Comparison of ENCODE assay signal across 8 cellular contexts in genomic region chr11:315516-315994, GRCh38. TPM values are rescaled to one million over a fixed set of nuclear protein-coding genes. Genes with fewer than 3 reads are reported as not detected.
DNase-seq lines count a peak whose midpoint lies in the region; ATAC-seq, FAIRE-seq and TF ChIP-seq lines count a peak whose summit lies in the region.
"Had no signal": no experiment of that assay in that cellular context is flagged by ENCODE, and none has a peak within 500 bp of the region (broad histone marks: within the 10 kb centered on the region; RNA-seq: fewer than 3 reads in every experiment).

No MANE protein-coding gene starts in this region.

- H3K9me1 ChIP-seq in keratinocyte (ENCODE audit: control insufficient read depth, extremely low read depth, insufficient read depth, low read length) = no peaks in the 10 kb centered on the region

- no peaks in the 10 kb centered on the region for H4K20me1 ChIP-seq in keratinocyte (ENCODE audit: control insufficient read depth, extremely low read depth, insufficient read depth, low read length)

- H3K4me3 ChIP-seq in H7 (ENCODE audit: insufficient read depth, low read depth, low read length) (peak overlapping the region; percentile 91), keratinocyte (ENCODE audit: control insufficient read depth in 2 of 3, extremely low read depth in 1 of 3, insufficient read depth in 2 of 3, low read depth in 1 of 3, low read length in 3 of 3) (peak overlapping the region; percentile 50 to 66 (median 57))

- H3K27ac ChIP-seq in keratinocyte (ENCODE audit: control insufficient read depth, insufficient read depth, low read length) = no peak overlapping the region

- ATAC-seq in stimulated activated effector memory CD8-positive, alpha-beta T cell treated with anti-CD3 and anti-CD28 coated beads, Interleukin-12 subunit alpha, Interleukin-12 subunit beta, amount 100 ng/mL, for 72 hours = no peak
- no peak for ATAC-seq in HG03095 (IDR thresholded peaks at IDR 0.05; ENCODE audit: unreplicated experiment)
- ATAC-seq in GM19395 (IDR thresholded peaks at IDR 0.05; ENCODE audit: unreplicated experiment) = no peak

- peak overlapping the region; percentile 91 for H3K27ac Mint-ChIP-seq in activated T-helper 2 cell treated with anti-CD3 and anti-CD28 coated beads, Interferon-gamma antibody, Interleukin-2, Interleukin-4, amounts not matched to agents 10 μg/mL and 5 μg/mL and 100 μg/mL, durations not matched to agents 14 hours and 24 hours and 36 hours
- peak overlapping the region; percentile 96 for H3K27ac Mint-ChIP-seq in stimulated activated effector memory CD8-positive, alpha-beta T cell treated with anti-CD3 and anti-CD28 coated beads, Interleukin-12 subunit alpha, Interleukin-12 subunit beta, amount 100 ng/mL, for 72 hours

- H3K27me3 Mint-ChIP-seq in activated T-helper 2 cell treated with anti-CD3 and anti-CD28 coated beads, Interferon-gamma antibody, Interleukin-2, Interleukin-4, amounts not matched to agents 10 μg/mL and 5 μg/mL and 100 μg/mL, durations not matched to agents 14 hours and 24 hours and 36 hours (ENCODE audit: low read depth) = no peaks in the 10 kb centered on the region

- H3K36me3 Mint-ChIP-seq in activated T-helper 2 cell treated with anti-CD3 and anti-CD28 coated beads, Interferon-gamma antibody, Interleukin-2, Interleukin-4, amounts not matched to agents 10 μg/mL and 5 μg/mL and 100 μg/mL, durations not matched to agents 14 hours and 24 hours and 36 hours (ENCODE audit: low read depth) = peaks cover 50% of the 10 kb centered on the region
- H3K36me3 Mint-ChIP-seq in stimulated activated effector memory CD8-positive, alpha-beta T cell treated with anti-CD3 and anti-CD28 coated beads, Interleukin-12 subunit alpha, Interleukin-12 subunit beta, amount 100 ng/mL, for 72 hours = peaks cover 33% of the 10 kb centered on the region

- peak overlapping the region; percentile 90 for H3K4me3 Mint-ChIP-seq in activated T-helper 2 cell treated with anti-CD3 and anti-CD28 coated beads, Interferon-gamma antibody, Interleukin-2, Interleukin-4, amounts not matched to agents 10 μg/mL and 5 μg/mL and 100 μg/mL, durations not matched to agents 14 hours and 24 hours and 36 hours (ENCODE audit: low read depth)
- H3K4me3 Mint-ChIP-seq in stimulated activated effector memory CD8-positive, alpha-beta T cell treated with anti-CD3 and anti-CD28 coated beads, Interleukin-12 subunit alpha, Interleukin-12 subunit beta, amount 100 ng/mL, for 72 hours = peak overlapping the region; percentile 83

- H3K27me3 ChIP-seq in H7 (ENCODE audit: control insufficient read depth, insufficient read depth, low read length) (peaks cover 5% of the 10 kb centered on the region; the same call in 1 of the 2 replicates), keratinocyte (ENCODE audit: control insufficient read depth, extremely low read depth, insufficient read depth, low read length) (peaks cover 30% of the 10 kb centered on the region)

- TF ChIP-seq CTCF in keratinocyte (optimal IDR thresholded peaks at IDR 0.05 in 1 of 3, IDR thresholded peaks at IDR 0.05 in 1 of 3, conservative IDR thresholded peaks at IDR 0.05 in 1 of 3; ENCODE audit: extremely low read depth in 1 of 3, insufficient read depth in 2 of 3, low read length in 3 of 3) = no peak

- peaks cover 39% of the 10 kb centered on the region for H3K4me1 Mint-ChIP-seq in activated T-helper 2 cell treated with anti-CD3 and anti-CD28 coated beads, Interferon-gamma antibody, Interleukin-2, Interleukin-4, amounts not matched to agents 10 μg/mL and 5 μg/mL and 100 μg/mL, durations not matched to agents 14 hours and 24 hours and 36 hours (ENCODE audit: low read depth)
- H3K4me1 Mint-ChIP-seq in stimulated activated effector memory CD8-positive, alpha-beta T cell treated with anti-CD3 and anti-CD28 coated beads, Interleukin-12 subunit alpha, Interleukin-12 subunit beta, amount 100 ng/mL, for 72 hours = peaks cover 64% of the 10 kb centered on the region

- no peaks in the 10 kb centered on the region for H3K9me3 Mint-ChIP-seq in activated T-helper 2 cell treated with anti-CD3 and anti-CD28 coated beads, Interferon-gamma antibody, Interleukin-2, Interleukin-4, amounts not matched to agents 10 μg/mL and 5 μg/mL and 100 μg/mL, durations not matched to agents 14 hours and 24 hours and 36 hours
- H3K9me3 Mint-ChIP-seq in stimulated activated effector memory CD8-positive, alpha-beta T cell treated with anti-CD3 and anti-CD28 coated beads, Interleukin-12 subunit alpha, Interleukin-12 subunit beta, amount 100 ng/mL, for 72 hours = no peaks in the 10 kb centered on the region

- H3K4me2 ChIP-seq in keratinocyte (ENCODE audit: control insufficient read depth, extremely low read depth, insufficient read depth, low read depth, low read length) = peak overlapping the region; percentile 85

- intact Hi-C loops in activated T-helper 2 cell treated with anti-CD3 and anti-CD28 coated beads, Interferon-gamma antibody, Interleukin-2, Interleukin-4, amounts not matched to agents 10 μg/mL and 5 μg/mL and 100 μg/mL, durations not matched to agents 14 hours and 24 hours and 36 hours (cut with micrococcal nuclease) = no loop called here

- H3K4me1 ChIP-seq in keratinocyte (ENCODE audit: control insufficient read depth, extremely low read depth, insufficient read depth, low read length) = peaks cover 37% of the 10 kb centered on the region

- dilution Hi-C loops in keratinocyte (cut with MboI; ENCODE audit: extremely low pct_ligation_motif_present, low sequenced_read_pairs) = no loop called here

- no peak for DNase-seq in H7
- no peak for DNase-seq in activated T-helper 2 cell treated with anti-CD3 and anti-CD28 coated beads, Interferon-gamma antibody, Interleukin-2, Interleukin-4, amounts not matched to agents 10 μg/mL and 5 μg/mL and 100 μg/mL, durations not matched to agents 14 hours and 24 hours and 36 hours (ENCODE audit: low spot score)
- DNase-seq in keratinocyte (ENCODE audit: low read depth, low spot score) = no peak
- DNase-seq in stimulated activated effector memory CD8-positive, alpha-beta T cell treated with anti-CD3 and anti-CD28 coated beads, Interleukin-12 subunit alpha, Interleukin-12 subunit beta, amount 100 ng/mL, for 72 hours (ENCODE audit: low spot score in 2 of 2) = no peak
- no peak for DNase-seq in AML-193 (lab: John Stamatoyannopoulos, UW)

- H2AFZ ChIP-seq in keratinocyte (ENCODE audit: control insufficient read depth, low read length) = no peak overlapping the region

- H3K9ac ChIP-seq in keratinocyte (ENCODE audit: control insufficient read depth, extremely low read depth, insufficient read depth, low read length) = peak overlapping the region; percentile 56

- peaks cover 26% of the 10 kb centered on the region for H3K79me2 ChIP-seq in keratinocyte (ENCODE audit: control insufficient read depth, insufficient read depth, low read length)

- peaks cover 5% of the 10 kb centered on the region for H3K36me3 ChIP-seq in H7 (replicated peaks; ENCODE audit: control insufficient read depth, insufficient read depth, low read length)
- H3K36me3 ChIP-seq in keratinocyte (ENCODE audit: control insufficient read depth in 2 of 2, extremely low read depth in 1 of 2, insufficient read depth in 2 of 2, low read length in 2 of 2) = peaks cover 0 to 5% of the 10 kb centered on the region in 2 experiments

- no peaks in the 10 kb centered on the region for H3K9me3 ChIP-seq in keratinocyte (ENCODE audit: control insufficient read depth, low read depth, low read length)

- FAIRE-seq in keratinocyte (lab: Jason Lieb, UNC) = no peak

RNA-seq across cellular contexts. Expression of gene IFITM1, which starts 1.7 kb away (rescaled TPM):
- 1,398 and 1,404 TPM in 2 replicates for total RNA-seq in H7 (2014; rRNA removed; shearing (Covaris generic))
- 256 and 260 TPM in 2 replicates for total RNA-seq in activated T-helper 2 cell treated with anti-CD3 and anti-CD28 coated beads, Interferon-gamma antibody, Interleukin-2, Interleukin-4, amounts not matched to agents 10 μg/mL and 5 μg/mL and 100 μg/mL, durations not matched to agents 14 hours and 24 hours and 36 hours
- polyA plus RNA-seq in keratinocyte = 333 to 549 TPM (median 333 TPM) in 3 replicates
- polyA plus RNA-seq in keratinocyte (2011; ENCODE audit: low read depth) = 6.0 TPM
- 283 and 377 TPM in 2 replicates for polyA plus RNA-seq in keratinocyte (2011; cell fraction: cytosol; rRNA removed)
- polyA plus RNA-seq in keratinocyte (2011; cell fraction: nucleus; rRNA removed) = 235 and 342 TPM in 2 replicates
- 25.1 and 252 TPM in 2 replicates for polyA plus RNA-seq in keratinocyte (2012; ENCODE audit: low replicate concordance)
- 312 to 864 TPM (median 567 TPM) in 3 replicates for polyA minus RNA-seq in keratinocyte
- 260 TPM for polyA minus RNA-seq in keratinocyte (2011; cell fraction: cytosol; rRNA and poly(A)+ RNA removed)
- 81.1 and 91.2 TPM in 2 replicates for polyA minus RNA-seq in keratinocyte (2011; cell fraction: nucleus; rRNA and poly(A)+ RNA removed)

RNA-seq across cellular contexts. Expression of gene IFITM3, which starts 5.1 kb away (rescaled TPM):
- 278 and 328 TPM in 2 replicates for total RNA-seq in H7 (2014; rRNA removed; shearing (Covaris generic))
- total RNA-seq in activated T-helper 2 cell treated with anti-CD3 and anti-CD28 coated beads, Interferon-gamma antibody, Interleukin-2, Interleukin-4, amounts not matched to agents 10 μg/mL and 5 μg/mL and 100 μg/mL, durations not matched to agents 14 hours and 24 hours and 36 hours = 3.5 and 3.7 TPM in 2 replicates
- polyA plus RNA-seq in keratinocyte = 295 to 696 TPM (median 435 TPM) in 3 replicates
- polyA plus RNA-seq in keratinocyte (2011; ENCODE audit: low read depth) = 37.7 TPM
- polyA plus RNA-seq in keratinocyte (2011; cell fraction: cytosol; rRNA removed) = 709 and 1,249 TPM in 2 replicates
- polyA plus RNA-seq in keratinocyte (2011; cell fraction: nucleus; rRNA removed) = 298 and 424 TPM in 2 replicates
- polyA plus RNA-seq in keratinocyte (2012; ENCODE audit: low replicate concordance) = 467 and 1,605 TPM in 2 replicates
- polyA minus RNA-seq in keratinocyte = 528 to 1,935 TPM (median 993 TPM) in 3 replicates
- 925 TPM for polyA minus RNA-seq in keratinocyte (2011; cell fraction: cytosol; rRNA and poly(A)+ RNA removed)
- 156 and 170 TPM in 2 replicates for polyA minus RNA-seq in keratinocyte (2011; cell fraction: nucleus; rRNA and poly(A)+ RNA removed)

RNA-seq across cellular contexts. Expression of gene IFITM2, which starts 7.9 kb away (rescaled TPM):
- 374 and 379 TPM in 2 replicates for total RNA-seq in H7 (2014; rRNA removed; shearing (Covaris generic))
- 680 and 689 TPM in 2 replicates for total RNA-seq in activated T-helper 2 cell treated with anti-CD3 and anti-CD28 coated beads, Interferon-gamma antibody, Interleukin-2, Interleukin-4, amounts not matched to agents 10 μg/mL and 5 μg/mL and 100 μg/mL, durations not matched to agents 14 hours and 24 hours and 36 hours
- polyA plus RNA-seq in keratinocyte = 26.9 to 83.0 TPM (median 72.3 TPM) in 3 replicates
- 6.3 TPM for polyA plus RNA-seq in keratinocyte (2011; ENCODE audit: low read depth)
- 64.8 and 210 TPM in 2 replicates for polyA plus RNA-seq in keratinocyte (2011; cell fraction: cytosol; rRNA removed)
- polyA plus RNA-seq in keratinocyte (2011; cell fraction: nucleus; rRNA removed) = 42.2 and 109 TPM in 2 replicates
- polyA plus RNA-seq in keratinocyte (2012; ENCODE audit: low replicate concordance) = 53.9 and 150 TPM in 2 replicates
- polyA minus RNA-seq in keratinocyte = 20.9 to 46.0 TPM (median 41.8 TPM) in 3 replicates
- polyA minus RNA-seq in keratinocyte (2011; cell fraction: cytosol; rRNA and poly(A)+ RNA removed) = 88.1 TPM
- polyA minus RNA-seq in keratinocyte (2011; cell fraction: nucleus; rRNA and poly(A)+ RNA removed) = 4.3 and 4.6 TPM in 2 replicates

RNA-seq across cellular contexts. Expression of gene IFITM5, which starts 16.2 kb away (rescaled TPM):
- total RNA-seq in H7 (2014; rRNA removed; shearing (Covaris generic)) = not detected in 2 replicates
- not detected in 2 replicates for total RNA-seq in activated T-helper 2 cell treated with anti-CD3 and anti-CD28 coated beads, Interferon-gamma antibody, Interleukin-2, Interleukin-4, amounts not matched to agents 10 μg/mL and 5 μg/mL and 100 μg/mL, durations not matched to agents 14 hours and 24 hours and 36 hours
- polyA plus RNA-seq in keratinocyte = not detected in 3 replicates
- not detected for polyA plus RNA-seq in keratinocyte (2011; ENCODE audit: low read depth)
- polyA plus RNA-seq in keratinocyte (2011; cell fraction: cytosol; rRNA removed) = not detected in 2 replicates
- not detected in 2 replicates for polyA plus RNA-seq in keratinocyte (2011; cell fraction: nucleus; rRNA removed)
- polyA plus RNA-seq in keratinocyte (2012; ENCODE audit: low replicate concordance) = not detected in 2 replicates
- not detected in 3 replicates for polyA minus RNA-seq in keratinocyte
- not detected for polyA minus RNA-seq in keratinocyte (2011; cell fraction: cytosol; rRNA and poly(A)+ RNA removed)
- not detected in 2 replicates for polyA minus RNA-seq in keratinocyte (2011; cell fraction: nucleus; rRNA and poly(A)+ RNA removed)
- total RNA-seq: T-helper 1 cell treated with Interleukin-12 subunit alpha and Interleukin-12 subunit beta and Interleukin-4 antibody, amounts not matched to agents 30 ng/mL and 1 ng/mL, for 36 hours had no signal

RNA-seq across cellular contexts. Expression of gene PGGHG, which starts 26.6 kb away (rescaled TPM):
- total RNA-seq in H7 (2014; rRNA removed; shearing (Covaris generic)) = 69.0 and 102 TPM in 2 replicates
- total RNA-seq in activated T-helper 2 cell treated with anti-CD3 and anti-CD28 coated beads, Interferon-gamma antibody, Interleukin-2, Interleukin-4, amounts not matched to agents 10 μg/mL and 5 μg/mL and 100 μg/mL, durations not matched to agents 14 hours and 24 hours and 36 hours = 62.0 and 62.8 TPM in 2 replicates
- 4.3 to 12.2 TPM (median 6.2 TPM) in 3 replicates for polyA plus RNA-seq in keratinocyte
- 2.0 TPM for polyA plus RNA-seq in keratinocyte (2011; ENCODE audit: low read depth)
- 0.97 and 2.1 TPM in 2 replicates for polyA plus RNA-seq in keratinocyte (2011; cell fraction: cytosol; rRNA removed)
- polyA plus RNA-seq in keratinocyte (2011; cell fraction: nucleus; rRNA removed) = 68.1 and 95.0 TPM in 2 replicates
- polyA plus RNA-seq in keratinocyte (2012; ENCODE audit: low replicate concordance) = 3.6 and 6.4 TPM in 2 replicates
- polyA minus RNA-seq in keratinocyte = 2.3 to 3.0 TPM (median 2.4 TPM) in 3 replicates
- 2.7 TPM for polyA minus RNA-seq in keratinocyte (2011; cell fraction: cytosol; rRNA and poly(A)+ RNA removed)
- 6.5 and 6.8 TPM in 2 replicates for polyA minus RNA-seq in keratinocyte (2011; cell fraction: nucleus; rRNA and poly(A)+ RNA removed)

Comparison
In these comparisons a context has a peak if more than half of its experiments do, and no peak if none do; other contexts are left out.
1. RNA of gene IFITM3, which starts 5.1 kb away (total RNA-seq): 278 to 328 TPM in H7; 3.5 to 3.7 TPM in activated T-helper 2 cell treated with anti-CD3 and anti-CD28 coated beads, Interferon-gamma antibody, Interleukin-2, Interleukin-4, amounts not matched to agents 10 μg/mL and 5 μg/mL and 100 μg/mL, durations not matched to agents 14 hours and 24 hours and 36 hours; every median in the first group is over 10 times any median in the second.